ENCODE assay signal across 2 cellular contexts in genomic region chr1:21652937-21653743, GRCh38.
TF ChIP-seq lines count a peak whose summit lies in the region.

No MANE protein-coding gene starts in this region.

TF ChIP-seq in K562, 482 proteins besides CTCF, POLR2A, EP300 and RAD21:
- TF ChIP-seq FOXJ3 (CRISPR knock-in tag; IDR thresholded peaks at IDR 0.05) (no peak), GATAD2B (IDR thresholded peaks at IDR 0.05; ENCODE audit: borderline replicate concordance) (no peak), ZNF175 (CRISPR knock-in tag; IDR thresholded peaks at IDR 0.05; ENCODE audit: low read depth) (no peak), HOXB6 (CRISPR knock-in tag; IDR thresholded peaks at IDR 0.05; ENCODE audit: borderline replicate concordance) (no peak), ETV6 (IDR thresholded peaks at IDR 0.05; ENCODE audit: borderline replicate concordance in 1 of 2, low read depth in 2 of 2, low read length in 1 of 2) (0 out of 4 replicates have a peak, but pooled peaks have one; percentile 27 to 39), ETV6 (CRISPR knock-in tag; IDR thresholded peaks at IDR 0.05; ENCODE audit: borderline replicate concordance) (no peak)

TF ChIP-seq in SK-N-SH, 30 proteins besides CTCF, POLR2A, EP300 and RAD21:
- TF ChIP-seq MEF2A (IDR thresholded peaks at IDR 0.05; ENCODE audit: borderline replicate concordance, low read depth) (no peak), ELF1 (IDR thresholded peaks at IDR 0.05) (no peak), YY1 (IDR thresholded peaks at IDR 0.05; ENCODE audit: low read depth) (no peak), FOSL2 (IDR thresholded peaks at IDR 0.05; ENCODE audit: borderline replicate concordance, low read depth) (no peak), TEAD4 (IDR thresholded peaks at IDR 0.05; ENCODE audit: borderline replicate concordance, insufficient read depth) (no peak), GATA2 (CRISPR knock-in tag; IDR thresholded peaks at IDR 0.05) (no peak)
- TF ChIP-seq, protein P1, sequence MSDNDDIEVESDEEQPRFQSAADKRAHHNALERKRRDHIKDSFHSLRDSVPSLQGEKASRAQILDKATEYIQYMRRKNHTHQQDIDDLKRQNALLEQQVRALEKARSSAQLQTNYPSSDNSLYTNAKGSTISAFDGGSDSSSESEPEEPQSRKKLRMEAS (IDR thresholded peaks at IDR 0.05; ENCODE audit: low read depth), result no peak
TF ChIP-seq in SK-N-SH: peak in this region for 0.
